1 cellular context compared by ENCODE assay signal in genomic region chr5:1204693-1205242, GRCh38.
TF ChIP-seq lines count a peak whose summit lies in the region.

No MANE protein-coding gene starts in this region.

TF ChIP-seq in WTC11, 78 proteins besides CTCF, POLR2A, EP300 and RAD21 (continued from another document):
- TF ChIP-seq STAT6 (CRISPR knock-in tag; conservative IDR thresholded peaks at IDR 0.05; ENCODE audit: low read depth) (no peak), ZMAT4 (CRISPR knock-in tag; IDR thresholded peaks at IDR 0.05) (no peak), ZNF263 (CRISPR knock-in tag; IDR thresholded peaks at IDR 0.05; ENCODE audit: low read depth) (no peak), CREB1 (CRISPR knock-in tag; IDR thresholded peaks at IDR 0.05) (no peak), FOXK1 (CRISPR knock-in tag; IDR thresholded peaks at IDR 0.05) (no peak), AFF4 (CRISPR knock-in tag; IDR thresholded peaks at IDR 0.05; ENCODE audit: borderline replicate concordance) (no peak)
TF ChIP-seq in WTC11: peak in this region for 0.
